1 cellular context compared by ENCODE assay signal in genomic region chr4:27089186-27089585, GRCh38.
TF ChIP-seq lines count a peak whose summit lies in the region.

No MANE protein-coding gene starts in this region.

TF ChIP-seq in GM23338, 12 proteins besides CTCF, POLR2A, EP300 and RAD21 (continued from another document):
- TF ChIP-seq ZNF462 (CRISPR knock-in tag; IDR thresholded peaks at IDR 0.05), result no peak
- TF ChIP-seq EZH2 (IDR thresholded peaks at IDR 0.05; ENCODE audit: low read depth, unreplicated experiment), result no peak
